ENCODE assay signal across 8 cellular contexts in the genomic region with DNA sequence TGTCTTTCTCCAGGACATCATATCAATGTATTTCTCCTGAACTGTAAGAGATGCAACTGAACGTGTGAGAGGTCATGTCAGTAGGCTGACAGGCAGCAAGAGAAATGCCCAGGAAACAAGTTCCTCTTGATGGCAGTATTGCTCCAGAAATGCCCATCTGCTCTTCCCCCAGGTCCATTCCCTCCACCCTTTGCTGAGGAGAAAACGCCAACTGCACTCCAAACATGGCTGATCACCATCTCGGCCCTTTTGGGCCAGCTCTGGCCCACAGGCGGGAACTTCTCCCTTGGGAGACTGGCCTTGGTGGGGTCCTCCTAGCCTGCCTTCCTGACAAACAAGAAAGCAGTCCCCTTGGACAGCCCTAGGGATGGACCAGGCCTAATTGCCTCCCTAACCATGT.
DNase-seq lines count a peak whose midpoint lies in the region; ATAC-seq and TF ChIP-seq lines count a peak whose summit lies in the region.

No MANE protein-coding gene starts in this region.

- no peaks in the 10 kb centered on the region for H3K27me3 ChIP-seq in foreskin keratinocyte

- H3K27ac ChIP-seq in foreskin keratinocyte: no peak overlapping the region

- peak; percentile 26 for ATAC-seq in GM19463 (IDR thresholded peaks at IDR 0.05; ENCODE audit: unreplicated experiment)
- no peak for ATAC-seq in foreskin keratinocyte

- no peaks in the 10 kb centered on the region for H3K4me1 ChIP-seq in foreskin keratinocyte

- no peak overlapping the region for H3K4me3 ChIP-seq in fibroblast of mammary gland (ENCODE audit: control insufficient read depth, low read depth, low read length)

- TF ChIP-seq CTCF in fibroblast of mammary gland (conservative IDR thresholded peaks at IDR 0.05; ENCODE audit: control insufficient read depth, insufficient read depth, low read depth, low read length) (peak; percentile 37), foreskin keratinocyte (conservative IDR thresholded peaks at IDR 0.05) (no peak)

- DNase-seq in Ammon's horn (ENCODE audit: low spot score) (peak; percentile 76), NCI-H2171 (lab: John Stamatoyannopoulos, UW) (peak; percentile 26), fibroblast of mammary gland (ENCODE audit: low read depth) (peak; percentile 52), DMS79 treated with DMSO at 0.1 percent for 48 hours (lab: John Stamatoyannopoulos, UW) (no peak), SW 1271 (lab: John Stamatoyannopoulos, UW) (no peak), foreskin keratinocyte (no peak), HCEC 1CT (no peak)

Comparison
In these comparisons a context has a peak if more than half of its experiments do, and no peak if none do; other contexts are left out.
1. DNase-seq: peak in Ammon's horn (single experiment), NCI-H2171 (single experiment) and fibroblast of mammary gland (single experiment); none in DMS79 treated with DMSO at 0.1 percent for 48 hours (single experiment), SW 1271 (0 of 2), foreskin keratinocyte (0 of 2) and HCEC 1CT (single experiment).